16 cellular contexts compared by ENCODE assay signal in genomic region chr4:23818097-23818648, GRCh38.
A peak's percentile ranks its signal among the peaks of the same experiment; 100 is the strongest.
DNase-seq lines count a peak whose midpoint lies in the region; ATAC-seq and TF ChIP-seq lines count a peak whose summit lies in the region.
"Had no signal": no experiment of that assay in that cellular context is flagged by ENCODE, and none has a peak within 500 bp of the region (broad histone marks: within the 10 kb centered on the region; RNA-seq: fewer than 3 reads in every experiment).

No MANE protein-coding gene starts in this region.

- H3K9me3 ChIP-seq in psoas muscle, result no peaks in the 10 kb centered on the region
- H3K9me3 ChIP-seq: HAP-1 had no signal

- TF ChIP-seq CTCF in psoas muscle (IDR thresholded peaks at IDR 0.05), result no peak

- H3K36me3 ChIP-seq in psoas muscle (ENCODE audit: insufficient read depth in 1 of 2, low read depth in 1 of 2), result peaks cover 7 to 33% of the 10 kb centered on the region in 2 donors
- H3K36me3 ChIP-seq: brain microvascular endothelial cell, HAP-1 had no signal

- peaks cover 33% of the 10 kb centered on the region for H3K4me1 ChIP-seq in psoas muscle
- H3K4me1 ChIP-seq: HAP-1 had no signal

- intact Hi-C loops in psoas muscle (cut with DNase I), result no loop called here

- DNase-seq in NCI-H1105 (lab: John Stamatoyannopoulos, UW), result peak; percentile 65
- DNase-seq in NCI-H2081 (lab: John Stamatoyannopoulos, UW), result peak; percentile 89 to 99
- peak; percentile 52 to 66 for DNase-seq in SHP77 (lab: John Stamatoyannopoulos, UW)
- no peak for DNase-seq in psoas muscle
- DNase-seq in HK-2 (ENCODE audit: unreplicated experiment), result no peak
- DNase-seq: activated CD4-positive, alpha-beta T cell treated with anti-CD3 and anti-CD28 coated beads, Interleukin-2, amount 50 U/mL, for 1 hour; activated naive CD8-positive, alpha-beta T cell treated with anti-CD3 and anti-CD28 coated beads for 36 hours; activated T-cell treated with anti-CD3 and anti-CD28 coated beads for 4 hours; brain microvascular endothelial cell; occipital lobe; stimulated activated CD4-positive, alpha-beta T cell treated with anti-CD3 and anti-CD28 coated beads, Interleukin-4, amount 100 ng/mL, for 24 hours; stimulated activated CD8-positive, alpha-beta memory T cell treated with anti-CD3 and anti-CD28 coated beads, Interleukin-4, amount 100 ng/mL, for 48 hours had no signal

- H3K27ac ChIP-seq in psoas muscle, result peak overlapping the region; percentile 34
- H3K27ac ChIP-seq: brain microvascular endothelial cell had no signal

- no peak overlapping the region for H3K4me3 ChIP-seq in psoas muscle
- H3K4me3 ChIP-seq: HAP-1 had no signal

- H3K27me3 ChIP-seq in psoas muscle (ENCODE audit: insufficient read depth in 3 of 3, low read length in 2 of 3), result no peaks in the 10 kb centered on the region
- H3K27me3 ChIP-seq: brain microvascular endothelial cell had no signal

- peak in 2 of 4 donors; percentile 58 to 63 for ATAC-seq in psoas muscle
- ATAC-seq in HG03175 (IDR thresholded peaks at IDR 0.05; ENCODE audit: unreplicated experiment), result no peak
- ATAC-seq in HG02981 (IDR thresholded peaks at IDR 0.05; ENCODE audit: unreplicated experiment), result no peak
- ATAC-seq: Panc1 had no signal

- WGBS in psoas muscle, 3 donors, result 35 to 52% (median 48%) methylated on average over 5 of the region's 5 CpGs

Comparison
In these comparisons a context has a peak if more than half of its experiments do, and no peak if none do; other contexts are left out.
1. DNase-seq: peak in NCI-H1105 (single experiment), NCI-H2081 (2 of 2) and SHP77 (2 of 2); none in psoas muscle (0 of 2) and HK-2 (single experiment).